In the genomic region with DNA sequence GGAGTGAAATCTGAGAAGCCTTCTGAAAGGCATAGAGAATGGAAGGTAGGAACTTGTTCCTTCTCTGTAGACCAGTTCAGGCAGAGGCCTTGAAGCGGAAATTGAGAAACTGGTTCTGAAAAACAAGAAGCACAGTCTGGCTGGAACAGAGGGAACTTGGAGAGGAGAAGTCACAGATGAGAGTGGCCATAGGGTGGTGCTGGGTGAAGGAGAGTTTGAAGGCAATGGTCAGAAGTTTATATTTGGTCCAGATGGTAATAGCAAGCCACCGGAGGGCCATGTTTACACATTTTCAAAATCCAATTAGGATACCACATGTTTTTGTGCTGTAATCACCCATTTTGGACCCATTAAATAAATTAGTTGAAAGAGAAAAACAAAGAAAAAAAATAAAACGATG, we compare ENCODE assay signal across 9 cellular contexts.
DNase-seq lines count a peak whose midpoint lies in the region; ATAC-seq and TF ChIP-seq lines count a peak whose summit lies in the region.
"Had no signal": no experiment of that assay in that cellular context is flagged by ENCODE, and none has a peak within 500 bp of the region (broad histone marks: within the 10 kb centered on the region; RNA-seq: fewer than 3 reads in every experiment).

No MANE protein-coding gene starts in this region.

- RAD21 ChIA-PET in HCT116 (lab: Charles Lee; ENCODE audit: low non-redundant PET in 1 of 2, low total read pairs in 2 of 2, uncharacterized antibody in 2 of 2, unreplicated experiment in 2 of 2): no interaction called here

- no peaks in the 10 kb centered on the region for H3K79me2 ChIP-seq in HCT116 (ENCODE audit: insufficient read depth, low read length)

- intact Hi-C loops in HCT116 (cut with micrococcal nuclease): no loop called here
- intact Hi-C loops in heart left ventricle (cut with DNase I): loop anchor here in 1 of 10 donors (10.0 kb wide), 1 partner anchor 694 kb away; a partner anchor contains a TSS

- H3K4me3 ChIP-seq in HCT116 (replicated peaks in 1 of 2; ENCODE audit: low read depth in 1 of 2, low read length in 2 of 2) (no peak overlapping the region), heart left ventricle (no peak overlapping the region), skeletal muscle satellite cell (ENCODE audit: low read length) (no peak overlapping the region)
- H3K4me3 ChIP-seq: prostate gland had no signal

- H3K27ac ChIP-seq in HCT116 (ENCODE audit: low read depth, low read length) (no peak overlapping the region), heart left ventricle (peak overlapping the region in 7 of 12 donors; percentile 24 to 67 (median 56))
- H3K27ac ChIP-seq: prostate gland had no signal

- ATAC-seq in HCT116 (no peak), heart left ventricle (peak; percentile 68 to 87 (median 72)), GM21423 (IDR thresholded peaks at IDR 0.05; ENCODE audit: unreplicated experiment) (no peak), HG03469 (IDR thresholded peaks at IDR 0.05; ENCODE audit: unreplicated experiment) (no peak)

- 65 to 72% (median 70%) methylated on average over 3 of the region's 3 CpGs for WGBS in heart left ventricle, 4 donors

- H3K9ac ChIP-seq in HCT116 (ENCODE audit: low read length): no peak overlapping the region
- H3K9ac ChIP-seq in skeletal muscle satellite cell (ENCODE audit: low read depth, low read length): peak overlapping the region; percentile 63

- no peaks in the 10 kb centered on the region for H4K20me1 ChIP-seq in HCT116 (ENCODE audit: insufficient read depth)

- TF ChIP-seq CTCF in HCT116 (IDR thresholded peaks at IDR 0.05 in 2 of 3, conservative IDR thresholded peaks at IDR 0.05 in 1 of 3; ENCODE audit: borderline replicate concordance in 1 of 3, insufficient read depth in 1 of 3, low read depth in 2 of 3, low read length in 2 of 3) (0 out of 6 replicates have a peak, but pooled peaks of 1 of the 3 experiments have one; percentile 14), heart left ventricle (IDR thresholded peaks at IDR 0.05) (peak in 1 of 12 donors; percentile 14)

- TF ChIP-seq RAD21 in HCT116 (IDR thresholded peaks at IDR 0.05; ENCODE audit: low read depth): peak; percentile 5; the same call in 1 of the 2 replicates

- BruUV-seq in HCT116 (replicated peaks; lab: Mats Ljungman, UMichigan): no TSS peak

- no peaks in the 10 kb centered on the region for H3K27me3 ChIP-seq in HCT116 (ENCODE audit: insufficient read depth, low read length)
- no peaks in the 10 kb centered on the region for H3K27me3 ChIP-seq in heart left ventricle
- H3K27me3 ChIP-seq in skeletal muscle satellite cell (ENCODE audit: control insufficient read depth, insufficient read depth, low read length): no peaks in the 10 kb centered on the region

- POLR2A ChIA-PET in HCT116 (lab: Charles Lee): no interaction called here

- CTCF ChIA-PET in HCT116 (lab: Charles Lee): interaction anchor here (2.4 kb wide), 1 partner anchor 8 kb away, joined by 10 read pairs; no protein-coding TSS in a partner anchor

- H2AFZ ChIP-seq in HCT116 (ENCODE audit: low read depth, low read length, poor library complexity, severe bottlenecking): no peak overlapping the region

- TF ChIP-seq POLR2A in HCT116 (IDR thresholded peaks at IDR 0.05; ENCODE audit: borderline replicate concordance, extremely low read depth, insufficient read depth, insufficient read length): no peak
- no peak for TF ChIP-seq POLR2A in heart left ventricle (IDR thresholded peaks at IDR 0.05)

- no peaks in the 10 kb centered on the region for H3K36me3 ChIP-seq in HCT116 (ENCODE audit: control insufficient read depth in 1 of 2, insufficient read depth in 2 of 2, low read length in 2 of 2)
- H3K36me3 ChIP-seq in heart left ventricle: no peaks in the 10 kb centered on the region
- H3K36me3 ChIP-seq in skeletal muscle satellite cell (ENCODE audit: insufficient read depth, low read length): no peaks in the 10 kb centered on the region
- H3K36me3 ChIP-seq: prostate gland had no signal

- H3K9me2 ChIP-seq in HCT116 (ENCODE audit: insufficient read depth): no peaks in the 10 kb centered on the region

- H3K4me1 ChIP-seq in HCT116 (ENCODE audit: control insufficient read depth in 1 of 2, insufficient read depth in 2 of 2, low read length in 2 of 2) (peaks cover 16 to 24% of the 10 kb centered on the region in 2 experiments), heart left ventricle (peaks cover 0 to 34% (median 1%) of the 10 kb centered on the region in 12 donors), skeletal muscle satellite cell (ENCODE audit: control insufficient read depth, insufficient read depth, low read length) (peaks cover 39% of the 10 kb centered on the region)
- H3K4me1 ChIP-seq: prostate gland had no signal

- no peak for DNase-seq in HCT116 (ENCODE audit: low read depth, low spot score)
- peak; percentile 61 for DNase-seq in SKM-1 treated with dmso at 0.1 percent for 144 hours (lab: John Stamatoyannopoulos, UW; ENCODE audit: unreplicated experiment)
- DNase-seq in heart left ventricle: peak in 2 of 5 donors; percentile 7 to 26
- DNase-seq in DMS153 treated with DMSO at 0.1 percent for 48 hours (lab: John Stamatoyannopoulos, UW; ENCODE audit: unreplicated experiment): no peak
- DNase-seq: NCI-H1930 had no signal

- H3K9me3 ChIP-seq in HCT116 (ENCODE audit: control insufficient read depth in 1 of 2, insufficient read depth in 1 of 2, low read depth in 1 of 2, low read length in 2 of 2): no peaks in the 10 kb centered on the region; a peak in 1 of 4 replicates
- no peaks in the 10 kb centered on the region for H3K9me3 ChIP-seq in heart left ventricle
- H3K9me3 ChIP-seq in skeletal muscle satellite cell (replicated peaks; ENCODE audit: low read length): no peaks in the 10 kb centered on the region
- H3K9me3 ChIP-seq: prostate gland had no signal

- H3K4me2 ChIP-seq in HCT116 (ENCODE audit: low read length) (no peak overlapping the region), skeletal muscle satellite cell (ENCODE audit: low read length) (no peak overlapping the region)

TF ChIP-seq in HCT116, 20 proteins besides CTCF, POLR2A, EP300 and RAD21:
- TF ChIP-seq, protein P1, sequence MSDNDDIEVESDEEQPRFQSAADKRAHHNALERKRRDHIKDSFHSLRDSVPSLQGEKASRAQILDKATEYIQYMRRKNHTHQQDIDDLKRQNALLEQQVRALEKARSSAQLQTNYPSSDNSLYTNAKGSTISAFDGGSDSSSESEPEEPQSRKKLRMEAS (IDR thresholded peaks at IDR 0.05): no peak
- TF ChIP-seq JUND (IDR thresholded peaks at IDR 0.05) (no peak), CEBPB (IDR thresholded peaks at IDR 0.05; ENCODE audit: low read depth) (no peak), EZH2phosphoT487 (IDR thresholded peaks at IDR 0.05; ENCODE audit: borderline replicate concordance) (no peak), SRF (IDR thresholded peaks at IDR 0.05; ENCODE audit: low read depth) (no peak)
- TF ChIP-seq, protein P2, sequence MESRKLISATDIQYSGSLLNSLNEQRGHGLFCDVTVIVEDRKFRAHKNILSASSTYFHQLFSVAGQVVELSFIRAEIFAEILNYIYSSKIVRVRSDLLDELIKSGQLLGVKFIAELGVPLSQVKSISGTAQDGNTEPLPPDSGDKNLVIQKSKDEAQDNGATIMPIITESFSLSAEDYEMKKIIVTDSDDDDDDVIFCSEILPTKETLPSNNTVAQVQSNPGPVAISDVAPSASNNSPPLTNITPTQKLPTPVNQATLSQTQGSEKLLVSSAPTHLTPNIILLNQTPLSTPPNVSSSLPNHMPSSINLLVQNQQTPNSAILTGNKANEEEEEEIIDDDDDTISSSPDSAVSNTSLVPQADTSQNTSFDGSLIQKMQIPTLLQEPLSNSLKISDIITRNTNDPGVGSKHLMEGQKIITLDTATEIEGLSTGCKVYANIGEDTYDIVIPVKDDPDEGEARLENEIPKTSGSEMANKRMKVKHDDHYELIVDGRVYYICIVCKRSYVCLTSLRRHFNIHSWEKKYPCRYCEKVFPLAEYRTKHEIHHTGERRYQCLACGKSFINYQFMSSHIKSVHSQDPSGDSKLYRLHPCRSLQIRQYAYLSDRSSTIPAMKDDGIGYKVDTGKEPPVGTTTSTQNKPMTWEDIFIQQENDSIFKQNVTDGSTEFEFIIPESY (IDR thresholded peaks at IDR 0.05; ENCODE audit: extremely low read depth, insufficient replicate concordance, low read length): no peak

Comparison
In these comparisons a context has a peak if more than half of its experiments do, and no peak if none do; other contexts are left out.
1. ATAC-seq: peak in heart left ventricle (4 of 4); none in HCT116 (single experiment), GM21423 (single experiment) and HG03469 (single experiment).